Comparison of ENCODE assay signal across 10 cellular contexts in genomic region chr19:41928754-41929535, GRCh38. TPM values are rescaled to one million over a fixed set of nuclear protein-coding genes. Genes with fewer than 3 reads are reported as not detected.
DNase-seq lines count a peak whose midpoint lies in the region; ATAC-seq and TF ChIP-seq lines count a peak whose summit lies in the region.
"Had no signal": no experiment of that assay in that cellular context is flagged by ENCODE, and none has a peak within 500 bp of the region (broad histone marks: within the 10 kb centered on the region; RNA-seq: fewer than 3 reads in every experiment).

No MANE protein-coding gene starts in this region.

- peak; percentile 72 to 75 for ATAC-seq in stimulated activated naive B cell treated with anti-CD40 and anti-IgM and Interleukin-4, amounts not matched to agents 10 μg/mL and 1 μg/mL and 100 μg/mL, for 72 hours (replicated peaks)
- ATAC-seq in HG02642 (IDR thresholded peaks at IDR 0.05; ENCODE audit: poor library complexity, unreplicated experiment), result no peak
- no peak for ATAC-seq in gastrocnemius medialis
- ATAC-seq in GM21515 (IDR thresholded peaks at IDR 0.05; ENCODE audit: unreplicated experiment), result no peak

- peaks cover 0 to 9% of the 10 kb centered on the region in 2 donors for H3K4me1 ChIP-seq in gastrocnemius medialis
- H3K4me1 ChIP-seq: SJSA1 had no signal

- no peak for TF ChIP-seq POLR2A in gastrocnemius medialis (IDR thresholded peaks at IDR 0.05)

- intact Hi-C loops in gastrocnemius medialis (cut with DNase I; ENCODE audit: low total_unique reads), result no loop called here

- DNase-seq in NOMO-1 (lab: John Stamatoyannopoulos, UW; ENCODE audit: unreplicated experiment in 2 of 2), result peak; percentile 27 to 43
- DNase-seq in NOMO-1 treated with dmso at 0.1 percent for 144 hours (lab: John Stamatoyannopoulos, UW; ENCODE audit: unreplicated experiment), result no peak
- peak; percentile 28 for DNase-seq in SKM-1 treated with dmso at 0.1 percent for 144 hours (lab: John Stamatoyannopoulos, UW; ENCODE audit: unreplicated experiment)
- no peak for DNase-seq in fibroblast of the aortic adventitia (ENCODE audit: low read depth)
- no peak for DNase-seq in stimulated activated naive B cell treated with anti-CD40 and anti-IgM and Interleukin-4, amounts not matched to agents 10 μg/mL and 1 μg/mL and 100 μg/mL, for 72 hours
- no peak for DNase-seq in gastrocnemius medialis
- DNase-seq: kidney glomerular epithelial cell had no signal

- H3K27ac Mint-ChIP-seq in stimulated activated naive B cell treated with anti-CD40 and anti-IgM and Interleukin-4, amounts not matched to agents 10 μg/mL and 1 μg/mL and 100 μg/mL, for 72 hours, result peak overlapping the region; percentile 72

- peak overlapping the region in 1 of 2 donors; percentile 87 for H3K4me3 Mint-ChIP-seq in stimulated activated naive B cell treated with anti-CD40 and anti-IgM and Interleukin-4, amounts not matched to agents 10 μg/mL and 1 μg/mL and 100 μg/mL, for 72 hours

- no peaks in the 10 kb centered on the region for H3K36me3 Mint-ChIP-seq in stimulated activated naive B cell treated with anti-CD40 and anti-IgM and Interleukin-4, amounts not matched to agents 10 μg/mL and 1 μg/mL and 100 μg/mL, for 72 hours

- peaks cover 92 to 99% (median 96%) of the 10 kb centered on the region in 3 donors for H3K27me3 ChIP-seq in gastrocnemius medialis

- H3K4me3 ChIP-seq in fibroblast of the aortic adventitia (ENCODE audit: low read depth, low read length), result peak overlapping the region; percentile 35
- peak overlapping the region in 2 of 4 donors; percentile 26 to 39 for H3K4me3 ChIP-seq in gastrocnemius medialis
- H3K4me3 ChIP-seq: SJSA1 had no signal

- in situ Hi-C loops in gastrocnemius medialis (cut with MboI; ENCODE audit: low sequenced_read_pairs in 4 of 4), result no loop called here

- no peaks in the 10 kb centered on the region for H3K9me3 Mint-ChIP-seq in stimulated activated naive B cell treated with anti-CD40 and anti-IgM and Interleukin-4, amounts not matched to agents 10 μg/mL and 1 μg/mL and 100 μg/mL, for 72 hours

- H3K36me3 ChIP-seq in gastrocnemius medialis, result no peaks in the 10 kb centered on the region
- H3K36me3 ChIP-seq: SJSA1 had no signal

- no peaks in the 10 kb centered on the region for H3K27me3 Mint-ChIP-seq in stimulated activated naive B cell treated with anti-CD40 and anti-IgM and Interleukin-4, amounts not matched to agents 10 μg/mL and 1 μg/mL and 100 μg/mL, for 72 hours

- H3K4me1 Mint-ChIP-seq in stimulated activated naive B cell treated with anti-CD40 and anti-IgM and Interleukin-4, amounts not matched to agents 10 μg/mL and 1 μg/mL and 100 μg/mL, for 72 hours, result peaks cover 33 to 48% of the 10 kb centered on the region in 2 donors

- H3K27ac ChIP-seq in gastrocnemius medialis, result no peak overlapping the region
- H3K27ac ChIP-seq: SJSA1 had no signal

- peak; percentile 15 for TF ChIP-seq CTCF in fibroblast of the aortic adventitia (IDR thresholded peaks at IDR 0.05; ENCODE audit: insufficient read depth, low read length)
- no peak for TF ChIP-seq CTCF in gastrocnemius medialis (IDR thresholded peaks at IDR 0.05 in 4 of 5, conservative IDR thresholded peaks at IDR 0.05 in 1 of 5)

- H3K9me3 ChIP-seq in gastrocnemius medialis, result no peaks in the 10 kb centered on the region
- H3K9me3 ChIP-seq: SJSA1 had no signal

RNA-seq across cellular contexts. Expression of gene ERFL, which starts 0.7 kb away (rescaled TPM):
- total RNA-seq in fibroblast of the aortic adventitia (ENCODE audit: low replicate concordance) (0.57 TPM in 1 of 2 replicates, not detected in the other), gastrocnemius medialis (not detected)
- total RNA-seq: SJSA1 had no signal

RNA-seq across cellular contexts. Expression of gene RABAC1, which starts 30.2 kb away (rescaled TPM):
- total RNA-seq in fibroblast of the aortic adventitia (ENCODE audit: low replicate concordance) (122 and 201 TPM in 2 replicates), gastrocnemius medialis (100 to 1,000 TPM in 3 of 4 donors, 10 to 100 TPM in 1; 94.4 to 146 (median 110) TPM)

RNA-seq across cellular contexts. Expression of gene ARHGEF1, which starts 46.0 kb away (rescaled TPM):
- 26.8 and 57.6 TPM in 2 replicates for total RNA-seq in fibroblast of the aortic adventitia (ENCODE audit: low replicate concordance)
- total RNA-seq in gastrocnemius medialis, result 10 to 100 TPM; 12.1 to 21.6 (median 15.5) TPM

RNA-seq across cellular contexts. Expression of gene CD79A, which starts 51.9 kb away (rescaled TPM):
- 0.09 TPM in 1 of 2 replicates, not detected in the other for total RNA-seq in fibroblast of the aortic adventitia (ENCODE audit: low replicate concordance)
- under 1 TPM in 1 of 4 donors, not detected in 3; 0.20 TPM for total RNA-seq in gastrocnemius medialis

Comparison
In these comparisons a context has a peak if more than half of its experiments do, and no peak if none do; other contexts are left out.
1. DNase-seq: peak in NOMO-1 (2 of 2) and SKM-1 treated with dmso at 0.1 percent for 144 hours (single experiment); none in NOMO-1 treated with dmso at 0.1 percent for 144 hours (single experiment), fibroblast of the aortic adventitia (single experiment), stimulated activated naive B cell treated with anti-CD40 and anti-IgM and Interleukin-4, amounts not matched to agents 10 μg/mL and 1 μg/mL and 100 μg/mL, for 72 hours (single experiment) and gastrocnemius medialis (0 of 2).
2. ATAC-seq: peak in stimulated activated naive B cell treated with anti-CD40 and anti-IgM and Interleukin-4, amounts not matched to agents 10 μg/mL and 1 μg/mL and 100 μg/mL, for 72 hours (2 of 2); none in HG02642 (single experiment), gastrocnemius medialis (0 of 2) and GM21515 (single experiment).